In the genomic region with DNA sequence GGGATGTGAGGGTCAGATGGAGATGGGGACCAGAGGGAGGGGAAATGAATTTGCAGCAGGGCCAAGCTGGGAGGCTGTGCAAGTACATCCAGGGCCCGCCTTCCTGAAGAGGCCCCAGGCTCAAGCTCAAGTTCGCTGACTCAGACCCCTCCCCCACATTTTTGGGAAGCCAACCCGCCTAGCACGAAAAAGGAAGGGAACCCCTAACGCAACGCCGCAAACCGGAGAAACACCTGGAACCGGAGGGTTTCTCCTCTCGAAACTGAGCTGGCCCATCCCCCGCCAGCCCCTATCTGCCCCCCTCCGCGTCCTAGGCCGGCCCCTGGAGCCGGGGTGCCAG, we compare ENCODE assay signal across 10 cellular contexts. TPM values are rescaled to one million over a fixed set of nuclear protein-coding genes. Genes with fewer than 3 reads are reported as not detected.
DNase-seq lines count a peak whose midpoint lies in the region; ATAC-seq and TF ChIP-seq lines count a peak whose summit lies in the region.
"Had no signal": no experiment of that assay in that cellular context is flagged by ENCODE, and none has a peak within 500 bp of the region (broad histone marks: within the 10 kb centered on the region; RNA-seq: fewer than 3 reads in every experiment).

No MANE protein-coding gene starts in this region.

- H3K9me2 ChIP-seq in PC-3 (replicated peaks; ENCODE audit: low read length): no peaks in the 10 kb centered on the region

- intact Hi-C loops in activated CD8-positive, alpha-beta T cell treated with anti-CD3 and anti-CD28 coated beads for 36 hours (cut with micrococcal nuclease): no loop called here
- intact Hi-C loops in PC-3 (cut with micrococcal nuclease): no loop called here

- no peak overlapping the region for H3K27ac Mint-ChIP-seq in activated CD8-positive, alpha-beta T cell treated with anti-CD3 and anti-CD28 coated beads for 36 hours
- no peak overlapping the region for H3K27ac Mint-ChIP-seq in activated CD8-positive, alpha-beta T cell treated with anti-CD3 and anti-CD28 coated beads, Interleukin-2, amount 10 ng/mL, durations not matched to agents 7 days and 5 days
- no peak overlapping the region for H3K27ac Mint-ChIP-seq in activated T-cell treated with anti-CD3 and anti-CD28 coated beads, Interleukin-2, amount 50 U/mL, for 24 hours
- H3K27ac Mint-ChIP-seq: activated naive CD8-positive, alpha-beta T cell treated with anti-CD3 and anti-CD28 coated beads, Interleukin-2, amount 10 ng/mL, durations not matched to agents 7 days and 5 days; IgD-negative memory B cell had no signal

- H3K9me3 ChIP-seq in PC-3 (ENCODE audit: low read length) (no peaks in the 10 kb centered on the region), suprapubic skin (no peaks in the 10 kb centered on the region)

- no TSS peak for BruUV-seq in PC-3 (replicated peaks; lab: Mats Ljungman, UMichigan)

- peak overlapping the region; percentile 94 for H3K4me2 ChIP-seq in PC-3 (ENCODE audit: low read length)

- no peak for TF ChIP-seq POLR2A in suprapubic skin (IDR thresholded peaks at IDR 0.05)

- H3K27me3 ChIP-seq in PC-3 (ENCODE audit: low read length) (no peaks in the 10 kb centered on the region; the same call in 1 of the 2 replicates), foreskin keratinocyte (no peaks in the 10 kb centered on the region), suprapubic skin (peaks cover 11% of the 10 kb centered on the region)

- CTCF ChIA-PET in activated CD8-positive, alpha-beta T cell treated with anti-CD3 and anti-CD28 coated beads for 36 hours (lab: Charles Lee): no interaction called here
- CTCF ChIA-PET in activated CD8-positive, alpha-beta T cell treated with anti-CD3 and anti-CD28 coated beads, Interleukin-2, amount 10 ng/mL, durations not matched to agents 7 days and 5 days (lab: Charles Lee): no interaction called here
- CTCF ChIA-PET in PC-3 (lab: Charles Lee): no interaction called here

- no peak overlapping the region for H3K9ac ChIP-seq in PC-3 (ENCODE audit: low read length)

- 0% methylated on average over 5 of the region's 15 CpGs for WGBS in suprapubic skin

- H3K4me3 ChIP-seq in PC-3 (ENCODE audit: low read length): peak overlapping the region; percentile 86
- H3K4me3 ChIP-seq in suprapubic skin: peak overlapping the region; percentile 68

- peaks cover 16% of the 10 kb centered on the region for H3K27me3 Mint-ChIP-seq in activated CD8-positive, alpha-beta T cell treated with anti-CD3 and anti-CD28 coated beads for 36 hours
- peaks cover 2% of the 10 kb centered on the region for H3K27me3 Mint-ChIP-seq in activated CD8-positive, alpha-beta T cell treated with anti-CD3 and anti-CD28 coated beads, Interleukin-2, amount 10 ng/mL, durations not matched to agents 7 days and 5 days (ENCODE audit: low read depth)
- peaks cover 28% of the 10 kb centered on the region for H3K27me3 Mint-ChIP-seq in activated T-cell treated with anti-CD3 and anti-CD28 coated beads, Interleukin-2, amount 50 U/mL, for 24 hours

- H3K79me2 ChIP-seq in PC-3 (ENCODE audit: low read length): no peaks in the 10 kb centered on the region

- no peak overlapping the region for H3K4me3 Mint-ChIP-seq in activated CD8-positive, alpha-beta T cell treated with anti-CD3 and anti-CD28 coated beads for 36 hours
- H3K4me3 Mint-ChIP-seq in activated CD8-positive, alpha-beta T cell treated with anti-CD3 and anti-CD28 coated beads, Interleukin-2, amount 10 ng/mL, durations not matched to agents 7 days and 5 days: no peak overlapping the region
- no peak overlapping the region for H3K4me3 Mint-ChIP-seq in activated T-cell treated with anti-CD3 and anti-CD28 coated beads, Interleukin-2, amount 50 U/mL, for 24 hours

- POLR2A ChIA-PET in activated CD8-positive, alpha-beta T cell treated with anti-CD3 and anti-CD28 coated beads for 36 hours (lab: Charles Lee): interaction anchor here (1.1 to 1.2 kb wide), 2 partner anchors 28 to 102 kb away, joined by 4 to 5 read pairs; no protein-coding TSS in a partner anchor
- POLR2A ChIA-PET in activated CD8-positive, alpha-beta T cell treated with anti-CD3 and anti-CD28 coated beads, Interleukin-2, amount 10 ng/mL, durations not matched to agents 7 days and 5 days (lab: Charles Lee): interaction anchor here (0.6 to 1.2 kb wide), 2 partner anchors 169 to 277 kb away, joined by 3 read pairs; a partner anchor contains a TSS
- POLR2A ChIA-PET in PC-3 (lab: Charles Lee; ENCODE audit: unreplicated experiment): no interaction called here

- H2AFZ ChIP-seq in PC-3 (ENCODE audit: low read length): no peak overlapping the region

- no peak for TF ChIP-seq CTCF in activated CD8-positive, alpha-beta T cell treated with anti-CD3 and anti-CD28 coated beads for 36 hours (IDR thresholded peaks at IDR 0.05)
- no peak for TF ChIP-seq CTCF in PC-3 (conservative IDR thresholded peaks at IDR 0.05; ENCODE audit: low read depth, low read length)
- no peak for TF ChIP-seq CTCF in foreskin keratinocyte (conservative IDR thresholded peaks at IDR 0.05)
- no peak for TF ChIP-seq CTCF in suprapubic skin (IDR thresholded peaks at IDR 0.05)

- H3K4me1 ChIP-seq in PC-3 (ENCODE audit: insufficient read depth, low read length) (no peaks in the 10 kb centered on the region), foreskin keratinocyte (no peaks in the 10 kb centered on the region), suprapubic skin (peaks cover 14% of the 10 kb centered on the region)

- H3K36me3 ChIP-seq in PC-3 (ENCODE audit: low read depth, low read length): no peaks in the 10 kb centered on the region
- no peaks in the 10 kb centered on the region for H3K36me3 ChIP-seq in suprapubic skin

- TF ChIP-seq EP300 in suprapubic skin (IDR thresholded peaks at IDR 0.05): no peak

- no peaks in the 10 kb centered on the region for H3K4me1 Mint-ChIP-seq in activated CD8-positive, alpha-beta T cell treated with anti-CD3 and anti-CD28 coated beads for 36 hours (ENCODE audit: low read depth)
- no peaks in the 10 kb centered on the region for H3K4me1 Mint-ChIP-seq in activated CD8-positive, alpha-beta T cell treated with anti-CD3 and anti-CD28 coated beads, Interleukin-2, amount 10 ng/mL, durations not matched to agents 7 days and 5 days (ENCODE audit: low read depth)
- H3K4me1 Mint-ChIP-seq in activated T-cell treated with anti-CD3 and anti-CD28 coated beads, Interleukin-2, amount 50 U/mL, for 24 hours (ENCODE audit: low read depth): no peaks in the 10 kb centered on the region
- H3K4me1 Mint-ChIP-seq: activated naive CD8-positive, alpha-beta T cell treated with anti-CD3 and anti-CD28 coated beads, Interleukin-2, amount 10 ng/mL, durations not matched to agents 7 days and 5 days; IgD-negative memory B cell had no signal

- no peak for ATAC-seq in activated CD8-positive, alpha-beta T cell treated with anti-CD3 and anti-CD28 coated beads for 36 hours
- no peak for ATAC-seq in activated CD8-positive, alpha-beta T cell treated with anti-CD3 and anti-CD28 coated beads, Interleukin-2, amount 10 ng/mL, durations not matched to agents 7 days and 5 days
- no peak for ATAC-seq in PC-3
- peak; percentile 2 for ATAC-seq in foreskin keratinocyte

- H3K27ac ChIP-seq in PC-3 (ENCODE audit: low read length) (no peak overlapping the region), foreskin keratinocyte (no peak overlapping the region), suprapubic skin (no peak overlapping the region)

- no peaks in the 10 kb centered on the region for H4K20me1 ChIP-seq in PC-3 (ENCODE audit: low read length)

- no peaks in the 10 kb centered on the region for H3F3A ChIP-seq in PC-3 (ENCODE audit: low read length, unreplicated experiment)

- H3K9me3 Mint-ChIP-seq in activated CD8-positive, alpha-beta T cell treated with anti-CD3 and anti-CD28 coated beads for 36 hours: no peaks in the 10 kb centered on the region
- no peaks in the 10 kb centered on the region for H3K9me3 Mint-ChIP-seq in activated CD8-positive, alpha-beta T cell treated with anti-CD3 and anti-CD28 coated beads, Interleukin-2, amount 10 ng/mL, durations not matched to agents 7 days and 5 days (ENCODE audit: insufficient read depth)
- no peaks in the 10 kb centered on the region for H3K9me3 Mint-ChIP-seq in activated T-cell treated with anti-CD3 and anti-CD28 coated beads, Interleukin-2, amount 50 U/mL, for 24 hours
- H3K9me3 Mint-ChIP-seq: activated naive CD8-positive, alpha-beta T cell treated with anti-CD3 and anti-CD28 coated beads, Interleukin-2, amount 10 ng/mL, durations not matched to agents 7 days and 5 days; IgD-negative memory B cell had no signal

- no peaks in the 10 kb centered on the region for H3K36me3 Mint-ChIP-seq in activated CD8-positive, alpha-beta T cell treated with anti-CD3 and anti-CD28 coated beads for 36 hours (ENCODE audit: low read depth)
- no peaks in the 10 kb centered on the region for H3K36me3 Mint-ChIP-seq in activated CD8-positive, alpha-beta T cell treated with anti-CD3 and anti-CD28 coated beads, Interleukin-2, amount 10 ng/mL, durations not matched to agents 7 days and 5 days (ENCODE audit: low read depth)
- H3K36me3 Mint-ChIP-seq in activated T-cell treated with anti-CD3 and anti-CD28 coated beads, Interleukin-2, amount 50 U/mL, for 24 hours (ENCODE audit: low read depth): no peaks in the 10 kb centered on the region
- H3K36me3 Mint-ChIP-seq: activated naive CD8-positive, alpha-beta T cell treated with anti-CD3 and anti-CD28 coated beads, Interleukin-2, amount 10 ng/mL, durations not matched to agents 7 days and 5 days; IgD-negative memory B cell had no signal

- peak; percentile 17 for DNase-seq in activated CD8-positive, alpha-beta T cell treated with anti-CD3 and anti-CD28 coated beads for 36 hours
- DNase-seq in activated CD8-positive, alpha-beta T cell treated with anti-CD3 and anti-CD28 coated beads, Interleukin-2, amount 10 ng/mL, durations not matched to agents 7 days and 5 days: no peak
- DNase-seq in PC-3: no peak
- peak in 1 of 2 donors; percentile 7 for DNase-seq in foreskin keratinocyte
- DNase-seq in suprapubic skin (ENCODE audit: low spot score in 2 of 2): no peak
- no peak for DNase-seq in activated gamma-delta T cell treated with Interleukin-2 at 50 U/mL for 16 hours
- DNase-seq in activated T-cell treated with anti-CD3 and anti-CD28 coated beads, Interleukin-2, amount 50 U/mL, for 24 hours: no peak
- no peak for DNase-seq in glomerular visceral epithelial cell (ENCODE audit: extremely low spot score)

RNA-seq across cellular contexts. Expression of a gene that starts 0.6 kb away (rescaled TPM):
- total RNA-seq in activated CD8-positive, alpha-beta T cell treated with anti-CD3 and anti-CD28 coated beads for 36 hours: under 1 TPM; 0.16 to 0.18 TPM
- not detected for total RNA-seq in activated CD8-positive, alpha-beta T cell treated with anti-CD3 and anti-CD28 coated beads, Interleukin-2, amount 10 ng/mL, durations not matched to agents 7 days and 5 days
- total RNA-seq in PC-3 (2014; rRNA removed) (0.47 TPM in 1 of 2 replicates, not detected in the other), foreskin keratinocyte (0.31 and 0.63 TPM in 2 replicates), suprapubic skin (1 to 10 TPM; 1.4 to 4.4 (median 2.8) TPM)
- polyA plus RNA-seq in foreskin keratinocyte: 0.11 and 0.57 TPM in 2 replicates
